34 cellular contexts compared by ENCODE assay signal in genomic region chr7:65221683-65222082, GRCh38.
"Had no signal": no experiment of that assay in that cellular context is flagged by ENCODE, and none has a peak within 500 bp of the region (broad histone marks: within the 10 kb centered on the region; RNA-seq: fewer than 3 reads in every experiment).

No MANE protein-coding gene starts in this region.

- DNase-seq: activated B cell treated with CpG ODN at 0.5 μM for 24 hours; activated CD4-positive, alpha-beta memory T cell treated with anti-CD3 and anti-CD28 coated beads for 36 hours; activated CD4-positive, alpha-beta T cell treated with anti-CD3 and anti-CD28 coated beads for 4 hours; activated CD4-positive, alpha-beta T cell treated with anti-CD3 and anti-CD28 coated beads, Interleukin-2, amount 10 ng/mL, durations not matched to agents 24 days and 14 days; activated CD4-positive, alpha-beta T cell treated with anti-CD3 and anti-CD28 coated beads, Interleukin-2, amount 50 U/mL, for 1 hour; activated CD4-positive, alpha-beta T cell treated with anti-CD3 and anti-CD28 coated beads, Interleukin-2, amount 50 U/mL, for 4 hours; activated CD4-positive, CD25-positive, alpha-beta regulatory T cell treated with anti-CD3 and anti-CD28 coated beads, Interleukin-2, amount 50 U/mL, for 72 hours; activated CD8-positive, alpha-beta memory T cell treated with anti-CD3 and anti-CD28 coated beads, Interleukin-2, amount 50 U/mL, for 4 hours; activated CD8-positive, alpha-beta T cell treated with anti-CD3 and anti-CD28 coated beads for 36 hours; activated effector memory CD4-positive, alpha-beta T cell treated with anti-CD3 and anti-CD28 coated beads, Interleukin-2, amount 50 U/mL, for 16 hours; activated gamma-delta T cell treated with Interleukin-2 at 50 U/mL for 16 hours; activated naive CD4-positive, alpha-beta T cell; activated naive CD4-positive, alpha-beta T cell treated with anti-CD3 and anti-CD28 coated beads for 36 hours; activated naive CD4-positive, alpha-beta T cell treated with anti-CD3 and anti-CD28 coated beads, Interleukin-2, amount 50 U/mL, for 16 hours; activated naive CD8-positive, alpha-beta T cell treated with anti-CD3 and anti-CD28 coated beads for 36 hours; activated T-cell treated with anti-CD3 and anti-CD28 coated beads for 4 hours; activated T-cell treated with anti-CD3 and anti-CD28 coated beads, Interleukin-2, amount 50 U/mL, for 1 hour; activated T-cell treated with anti-CD3 and anti-CD28 coated beads, Interleukin-2, amount 50 U/mL, for 4 hours; activated T-cell treated with anti-CD3 and anti-CD28 coated beads, Interleukin-2, amount 50 U/mL, for 72 hours; adrenal gland; amniotic stem cell; aorta; body of pancreas; brain microvascular endothelial cell; central memory CD4-positive, alpha-beta T cell; T-helper 9 cell had no signal

- H3K4me3 ChIP-seq: adrenal gland, body of pancreas, breast epithelium, coronary artery had no signal

- ATAC-seq: activated CD8-positive, alpha-beta T cell treated with anti-CD3 and anti-CD28 coated beads for 36 hours; activated naive CD4-positive, alpha-beta T cell treated with anti-CD3 and anti-CD28 coated beads, Interleukin-2, amount 50 U/mL, for 72 hours; activated T-cell treated with anti-CD3 and anti-CD28 coated beads, Interleukin-2, amount 50 U/mL, for 4 hours; activated T-cell treated with anti-CD3 and anti-CD28 coated beads, Interleukin-2, amount 50 U/mL, for 72 hours; activated T-helper 17 cell treated with anti-CD3 and anti-CD28 coated beads, Interleukin-2, amount 50 U/mL, for 72 hours; body of pancreas had no signal

- FAIRE-seq: astrocyte, colon, TTC549 had no signal

- H3K4me1 ChIP-seq: body of pancreas, breast epithelium had no signal

- H3K27ac ChIP-seq: adrenal gland, body of pancreas, brain microvascular endothelial cell, breast epithelium, coronary artery, VCaP had no signal

- H3K27me3 ChIP-seq: adrenal gland, body of pancreas, brain microvascular endothelial cell, breast epithelium had no signal

- H3K9me3 ChIP-seq: adrenal gland, body of pancreas, breast epithelium had no signal

- H3K36me3 ChIP-seq: adrenal gland, brain microvascular endothelial cell, breast epithelium had no signal
